In the genomic region with DNA sequence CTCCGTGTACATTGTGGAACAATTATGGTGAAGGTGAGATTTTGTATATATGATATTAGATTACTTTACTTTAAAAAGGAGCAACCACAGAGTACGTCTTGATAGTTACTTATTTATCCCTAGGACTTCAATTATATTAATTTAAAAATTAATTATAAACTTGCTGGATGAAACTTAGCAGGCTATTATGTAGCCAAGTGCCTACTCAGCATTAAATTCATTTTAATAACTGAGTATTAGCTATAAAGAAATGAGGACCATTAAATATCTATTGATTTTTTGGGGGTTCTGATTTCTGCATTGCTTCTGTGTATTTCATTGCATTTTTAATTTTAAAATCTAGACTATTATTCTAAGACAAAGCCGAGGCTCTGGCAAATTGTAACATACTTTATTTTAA, we compare ENCODE assay signal across 11 cellular contexts.
"Had no signal": no experiment of that assay in that cellular context is flagged by ENCODE, and none has a peak within 500 bp of the region (broad histone marks: within the 10 kb centered on the region; RNA-seq: fewer than 3 reads in every experiment).

No MANE protein-coding gene starts in this region.

- H3K4me1 ChIP-seq: HAP-1 had no signal

- DNase-seq: GM23248, GOT3, H7, H9, HCEC 1CT, HFFc6 had no signal

- H3K4me2 ChIP-seq: GM23338 had no signal

- H3K27ac Mint-ChIP-seq: GM23338, H9, HFFc6 had no signal

- H3K9ac ChIP-seq: GM23248 had no signal

- H3K4me3 Mint-ChIP-seq: GM23338, H9, HFFc6 had no signal

- H3K4me1 Mint-ChIP-seq: GM23338, H9 had no signal

- H3K9me3 ChIP-seq: HAP-1 had no signal

- H3K27ac ChIP-seq: GM23248 had no signal

- FAIRE-seq: H1, H54 had no signal

- H3K36me3 ChIP-seq: HAP-1 had no signal

- H3K4me3 ChIP-seq: GM23248, GM23338, HAP-1 had no signal

- ATAC-seq: GM23338, HCT116 had no signal

- H2AFZ ChIP-seq: GM23248, GM23338 had no signal
